In genomic region chr6:85460951-85461805, GRCh38 we compare ENCODE assay signal across 2 cellular contexts.
TF ChIP-seq lines count a peak whose summit lies in the region.

No MANE protein-coding gene starts in this region.

TF ChIP-seq in SK-N-SH, 30 proteins besides CTCF, POLR2A, EP300 and RAD21 (continued from another document):
- TF ChIP-seq FOSL2 (IDR thresholded peaks at IDR 0.05; ENCODE audit: borderline replicate concordance, low read depth), result no peak
- TF ChIP-seq MXI1 (IDR thresholded peaks at IDR 0.05; ENCODE audit: low read depth, low read length), result no peak
- no peak for TF ChIP-seq ELF1 (IDR thresholded peaks at IDR 0.05)
- no peak for TF ChIP-seq TCF12 (IDR thresholded peaks at IDR 0.05)

TF ChIP-seq in SK-N-SH treated with all-trans-retinoic acid at 6 μM for 48 hours, 23 proteins besides CTCF, POLR2A, EP300 and RAD21 (continued from another document):
- TF ChIP-seq CREB5 (CRISPR knock-in tag; IDR thresholded peaks at IDR 0.05; ENCODE audit: low read depth), result no peak
